Comparison of ENCODE assay signal across 9 cellular contexts in the genomic region with DNA sequence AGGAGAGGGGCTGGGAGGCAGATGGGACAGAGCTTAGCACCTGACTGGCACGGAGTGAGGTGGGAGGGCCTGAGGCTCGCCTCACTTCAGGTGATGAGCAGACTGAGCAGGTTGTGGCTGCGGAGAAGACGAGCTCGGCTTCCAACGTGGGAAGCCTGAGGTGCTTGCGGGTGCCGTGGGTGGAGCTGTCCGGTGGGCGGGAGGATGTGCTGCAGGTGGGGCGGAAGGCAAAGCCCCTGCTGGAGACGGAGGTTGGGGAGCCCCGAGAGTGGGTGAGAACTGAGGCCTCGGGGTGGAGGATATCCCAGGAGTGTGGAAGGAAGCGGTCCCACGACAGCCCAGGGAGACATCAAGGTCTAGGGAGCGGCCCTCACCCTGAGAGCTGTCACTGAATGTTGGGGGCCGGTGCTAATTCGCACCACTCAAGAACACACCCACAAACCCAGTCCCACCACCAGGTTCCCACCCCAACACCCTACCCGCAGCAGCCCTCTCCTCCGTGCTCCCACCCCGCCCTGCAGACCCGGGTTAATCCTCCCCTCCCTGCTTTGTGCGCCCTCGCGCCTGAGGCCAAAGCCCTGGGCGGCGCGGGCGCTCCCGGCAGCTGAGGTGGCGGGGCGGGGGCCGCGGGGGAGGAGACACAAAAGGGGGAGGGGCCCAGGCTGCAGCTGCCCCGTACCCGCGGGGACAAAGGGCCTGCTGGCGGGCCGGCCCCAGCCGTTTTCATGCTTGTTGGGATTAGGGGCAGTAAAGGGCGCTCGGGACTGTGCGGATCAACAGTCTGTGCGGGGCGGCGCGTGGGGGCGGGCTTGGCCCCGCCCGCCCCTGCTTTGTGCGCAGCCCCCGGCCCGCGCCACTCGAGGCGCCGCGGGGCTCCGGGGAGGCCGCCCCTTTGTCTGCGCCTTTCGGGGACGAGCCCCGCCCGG. TPM values are rescaled to one million over a fixed set of nuclear protein-coding genes. Genes with fewer than 3 reads are reported as not detected.
DNase-seq lines count a peak whose midpoint lies in the region; ATAC-seq, FAIRE-seq and TF ChIP-seq lines count a peak whose summit lies in the region.
"Had no signal": no experiment of that assay in that cellular context is flagged by ENCODE, and none has a peak within 500 bp of the region (broad histone marks: within the 10 kb centered on the region; RNA-seq: fewer than 3 reads in every experiment).

No MANE protein-coding gene starts in this region.

- peak overlapping the region; percentile 87 for H3K9ac ChIP-seq in HUES64 (ENCODE audit: low read depth, low read length)
- H3K9ac ChIP-seq in HepG2 (ENCODE audit: insufficient read depth, low read depth, low read length), result no peak overlapping the region

- no peak for FAIRE-seq in HepG2 (lab: Jason Lieb, UNC)
- FAIRE-seq: GM18507 had no signal

- no peaks in the 10 kb centered on the region for H3K9me3 Mint-ChIP-seq in central memory CD8-positive, alpha-beta T cell

- no TSS peak for BruUV-seq in HepG2 (replicated peaks; lab: Mats Ljungman, UMichigan)

- H3K27me3 Mint-ChIP-seq in T-helper 17 cell, result peaks cover 47% of the 10 kb centered on the region
- H3K27me3 Mint-ChIP-seq in central memory CD8-positive, alpha-beta T cell, result peaks cover 7% of the 10 kb centered on the region

- DNase-seq in AG10803 (ENCODE audit: low read depth), result no peak
- DNase-seq in T-helper 17 cell, result peak in 1 of 3 donors; percentile 26
- DNase-seq in central memory CD8-positive, alpha-beta T cell (ENCODE audit: low spot score in 2 of 2), result peak; percentile 39 to 42
- DNase-seq in HepG2 (ENCODE audit: low spot score), result no peak
- DNase-seq in stimulated activated CD8-positive, alpha-beta memory T cell treated with anti-CD3 and anti-CD28 coated beads, Interleukin-7, amount 100 ng/mL, for 4 hours (ENCODE audit: low read depth in 2 of 2), result peak; percentile 31 to 46
- no peak for DNase-seq in GF-D8 (lab: John Stamatoyannopoulos, UW)

- no peaks in the 10 kb centered on the region for H3K9me3 ChIP-seq in HUES64 (ENCODE audit: insufficient read depth, low read depth, low read length)
- H3K9me3 ChIP-seq in T-helper 17 cell (ENCODE audit: control insufficient read depth, low read length, poor library complexity, severe bottlenecking), result no peaks in the 10 kb centered on the region
- no peaks in the 10 kb centered on the region for H3K9me3 ChIP-seq in HepG2 (ENCODE audit: low read length)

- no peak overlapping the region for H3K27ac Mint-ChIP-seq in T-helper 17 cell
- H3K27ac Mint-ChIP-seq in central memory CD8-positive, alpha-beta T cell (ENCODE audit: low read depth), result peak overlapping the region; percentile 26

- peak; percentile 63 for ATAC-seq in T-helper 17 cell
- ATAC-seq in central memory CD8-positive, alpha-beta T cell (replicated peaks; ENCODE audit: extremely low read depth, poor library complexity, severe bottlenecking), result peak; percentile 74
- ATAC-seq in HepG2, result peak; percentile 75
- no peak for ATAC-seq in GM19467 (IDR thresholded peaks at IDR 0.05; ENCODE audit: unreplicated experiment)

- peaks cover 16% of the 10 kb centered on the region for H3K4me1 ChIP-seq in HUES64 (ENCODE audit: insufficient read depth, low read length)
- H3K4me1 ChIP-seq in HepG2 (ENCODE audit: insufficient read depth, low read length), result peaks cover 7% of the 10 kb centered on the region

- H3K79me2 ChIP-seq in HepG2 (ENCODE audit: insufficient read depth, low read length), result no peaks in the 10 kb centered on the region

- H3K36me3 Mint-ChIP-seq in T-helper 17 cell (ENCODE audit: low read depth), result peaks cover 3% of the 10 kb centered on the region
- H3K36me3 Mint-ChIP-seq in central memory CD8-positive, alpha-beta T cell (ENCODE audit: insufficient read depth), result peaks cover 2% of the 10 kb centered on the region

- TF ChIP-seq POLR2A in HepG2 (IDR thresholded peaks at IDR 0.05; ENCODE audit: insufficient read depth in 1 of 2, low read depth in 2 of 2, low read length in 2 of 2), result no peak

- peak overlapping the region; percentile 91 for H3K4me3 Mint-ChIP-seq in T-helper 17 cell
- H3K4me3 Mint-ChIP-seq in central memory CD8-positive, alpha-beta T cell, result peak overlapping the region; percentile 80

- intact Hi-C loops in HepG2 (cut with micrococcal nuclease; ENCODE audit: unreplicated experiment), result loop anchor here (10.0 kb wide), 1 partner anchor 63 kb away; a partner anchor contains a TSS

- POLR2A ChIA-PET in HepG2 (lab: Yijun Ruan, JAX), result interaction anchor here (1.1 kb wide), 2 partner anchors 8 to 150 kb away, joined by 3 read pairs; a partner anchor contains a TSS

- H3K27ac ChIP-seq in HUES64 (ENCODE audit: low read depth, low read length) (peak overlapping the region; percentile 49; the same call in 1 of the 2 replicates), HepG2 (ENCODE audit: extremely low read length, insufficient read depth, low read length) (no peak overlapping the region)

- peaks cover 16% of the 10 kb centered on the region; the same call in 1 of the 2 replicates for H3K27me3 ChIP-seq in HUES64 (ENCODE audit: insufficient read depth, low read length)
- peaks cover 2 to 42% of the 10 kb centered on the region in 2 experiments; a peak in 3 of 5 replicates for H3K27me3 ChIP-seq in HepG2 (ENCODE audit: control insufficient read depth in 1 of 2, insufficient read depth in 2 of 2, low read length in 2 of 2)

- TF ChIP-seq CTCF in AG10803 (conservative IDR thresholded peaks at IDR 0.05; ENCODE audit: low read length) (no peak), HepG2 (CRISPR knock-in tag; IDR thresholded peaks at IDR 0.05) (no peak)

- CTCF ChIA-PET in HepG2 (lab: Yijun Ruan, JAX; ENCODE audit: low intra/inter-chr PET ratio, low total read pairs), result no interaction called here

- in situ Hi-C loops in HepG2 (cut with HindIII; ENCODE audit: extremely low pct_ligation_motif_present, low pct_unique_long_range_greater_than_20kb), result no loop called here

- no peak overlapping the region for H2AFZ ChIP-seq in HepG2 (ENCODE audit: low read length)

- WGBS in HUES64, result 4% methylated on average over 65 of the region's 66 CpGs
- WGBS in HepG2 (ENCODE audit: low lambda C conversion rate), result 4% methylated on average over 12 of the region's 66 CpGs

- H3K4me1 Mint-ChIP-seq in T-helper 17 cell, result peaks cover 18% of the 10 kb centered on the region
- peaks cover 24% of the 10 kb centered on the region for H3K4me1 Mint-ChIP-seq in central memory CD8-positive, alpha-beta T cell

- no peak for TF ChIP-seq EP300 in HepG2 (IDR thresholded peaks at IDR 0.05; ENCODE audit: low read depth in 2 of 2, low read length in 2 of 2)
- TF ChIP-seq EP300 in HepG2 (CRISPR knock-in tag; IDR thresholded peaks at IDR 0.05; ENCODE audit: borderline replicate concordance), result no peak

- no peak for TF ChIP-seq RAD21 in HepG2 (CRISPR knock-in tag; IDR thresholded peaks at IDR 0.05)

- H4K20me1 ChIP-seq in HepG2 (ENCODE audit: insufficient read depth, low read length), result no peaks in the 10 kb centered on the region

- H3K36me3 ChIP-seq in HUES64 (ENCODE audit: insufficient read depth, low read length) (no peaks in the 10 kb centered on the region), HepG2 (replicated peaks in 1 of 2; ENCODE audit: control insufficient read depth in 1 of 2, insufficient read depth in 2 of 2, low read length in 2 of 2) (no peaks in the 10 kb centered on the region)

- H3K4me3 ChIP-seq in AG10803 (ENCODE audit: low read length) (peak overlapping the region; percentile 49), HUES64 (ENCODE audit: low read length) (peak overlapping the region; percentile 66), HepG2 (replicated peaks in 1 of 3; ENCODE audit: insufficient read depth in 1 of 3, low read depth in 2 of 3, low read length in 3 of 3) (peak overlapping the region; percentile 47 to 67 (median 54))

- peak overlapping the region; percentile 78 for H3K4me2 ChIP-seq in HepG2 (ENCODE audit: low read depth, low read length)

TF ChIP-seq in HepG2, 621 proteins besides CTCF, POLR2A, EP300 and RAD21 (continues in another document):
- TF ChIP-seq PITX1 (CRISPR knock-in tag; IDR thresholded peaks at IDR 0.05), result peak; percentile 25; the same call in 1 of the 2 replicates

RNA-seq across cellular contexts. Expression of a gene that starts 11.2 kb away (rescaled TPM):
- polyA plus RNA-seq in HUES64 (2013, experiment 1 of 2), result 9.9 TPM
- 8.4 TPM for polyA plus RNA-seq in HUES64 (2013, experiment 2 of 2)
- 1 to 10 TPM; 5.7 to 9.9 TPM for total RNA-seq in T-helper 17 cell
- total RNA-seq in HepG2 (2016; rRNA removed; fragmentation: Illumina TruSeq; extraction: Trizol), result 1.1 TPM in 2 replicates
- 0.44 TPM in 1 of 2 replicates, not detected in the other for total RNA-seq in HepG2 (2016; cell fraction: cytosol; rRNA removed; fragmentation: Illumina TruSeq; extraction: Trizol; ENCODE audit: low read depth)
- total RNA-seq in HepG2 (2016; cell fraction: insoluble cytoplasmic fraction; rRNA removed; fragmentation: Illumina TruSeq; extraction: Trizol), result 0.80 and 0.98 TPM in 2 replicates
- total RNA-seq in HepG2 (2016; cell fraction: membrane; rRNA removed; fragmentation: Illumina TruSeq; extraction: Trizol), result 0.79 and 0.83 TPM in 2 replicates
- 1.1 and 1.4 TPM in 2 replicates for total RNA-seq in HepG2 (2016; cell fraction: nucleus; rRNA removed; fragmentation: Illumina TruSeq; extraction: Trizol)
- 0.37 and 0.48 TPM in 2 replicates for polyA plus RNA-seq in HepG2 (2011; rRNA removed)
- 0.14 and 0.17 TPM in 2 replicates for polyA plus RNA-seq in HepG2 (2011; cell fraction: cytosol; rRNA removed)
- 1.5 and 1.8 TPM in 2 replicates for polyA plus RNA-seq in HepG2 (2011; cell fraction: nucleus; rRNA removed)
- polyA plus RNA-seq in HepG2 (2012), result 0.35 and 0.40 TPM in 2 replicates
- polyA plus RNA-seq in HepG2 (2016; cell fraction: cytosol; fragmentation: Illumina TruSeq; extraction: Trizol; ENCODE audit: low read depth), result 0.09 and 0.19 TPM in 2 replicates
- 0.72 and 0.88 TPM in 2 replicates for polyA plus RNA-seq in HepG2 (2016; cell fraction: insoluble cytoplasmic fraction; fragmentation: Illumina TruSeq; extraction: Trizol; ENCODE audit: low read depth)
- polyA plus RNA-seq in HepG2 (2016; cell fraction: membrane; fragmentation: Illumina TruSeq; extraction: Trizol; ENCODE audit: low read depth), result 0.23 TPM in 2 replicates
- 5.6 and 6.7 TPM in 2 replicates for polyA plus RNA-seq in HepG2 (2016; cell fraction: nucleus; fragmentation: Illumina TruSeq; extraction: Trizol; ENCODE audit: insufficient read depth, low read depth)
- 0.32 and 19.3 TPM in 2 replicates for polyA minus RNA-seq in HepG2 (2011; rRNA and poly(A)+ RNA removed; ENCODE audit: low replicate concordance)
- not detected in 2 replicates for polyA minus RNA-seq in HepG2 (2011; cell fraction: cytosol; rRNA and poly(A)+ RNA removed)
- 0.37 and 0.77 TPM in 2 replicates for polyA minus RNA-seq in HepG2 (2011; cell fraction: nucleus; rRNA and poly(A)+ RNA removed)

Comparison
In these comparisons a context has a peak if more than half of its experiments do, and no peak if none do; other contexts are left out.
1. DNase-seq: peak in central memory CD8-positive, alpha-beta T cell (2 of 2) and stimulated activated CD8-positive, alpha-beta memory T cell treated with anti-CD3 and anti-CD28 coated beads, Interleukin-7, amount 100 ng/mL, for 4 hours (2 of 2); none in AG10803 (single experiment), HepG2 (single experiment) and GF-D8 (single experiment).
2. Peak in every context shown above with its lines, with median percentiles within 50 percentile points of each other: H3K4me3 ChIP-seq.